13 cellular contexts compared by ENCODE assay signal in the genomic region with DNA sequence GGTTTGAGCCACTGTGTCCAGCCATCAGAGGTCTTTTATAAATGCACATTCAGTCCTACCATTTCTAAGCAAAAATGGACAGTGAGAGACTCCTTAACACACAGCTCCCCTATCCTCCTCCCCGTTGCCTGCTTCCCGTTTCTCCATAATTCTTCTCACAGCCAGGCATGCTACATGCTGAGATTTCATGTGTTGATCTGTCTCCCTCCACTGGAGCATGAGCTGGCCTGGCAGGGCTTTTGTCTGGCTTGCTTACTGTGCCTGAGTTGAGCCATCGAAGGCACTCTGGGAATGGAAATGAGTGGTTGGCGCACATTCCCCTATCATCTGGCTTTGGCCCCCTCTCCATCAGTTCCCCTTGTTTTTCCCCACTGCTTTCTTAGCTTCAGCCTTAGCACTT.
"Had no signal": no experiment of that assay in that cellular context is flagged by ENCODE, and none has a peak within 500 bp of the region (broad histone marks: within the 10 kb centered on the region; RNA-seq: fewer than 3 reads in every experiment).

No MANE protein-coding gene starts in this region.

- H3K27me3 ChIP-seq: esophagus muscularis mucosa, heart left ventricle, tibial artery, uterus had no signal

- H3K27ac Mint-ChIP-seq: activated naive CD4-positive, alpha-beta T cell treated with anti-CD3 and anti-CD28 coated beads for 36 hours; activated T-helper 17 cell treated with anti-CD3 and anti-CD28 coated beads, Interleukin-2, amount 50 U/mL, for 72 hours; naive B cell; stimulated activated memory B cell treated with anti-CD40 and anti-IgM and Interleukin-4, amounts not matched to agents 10 μg/mL and 1 μg/mL and 100 μg/mL, for 72 hours had no signal

- H3K4me1 ChIP-seq: tibial artery, uterus had no signal

- H3K9me3 Mint-ChIP-seq: activated naive CD4-positive, alpha-beta T cell treated with anti-CD3 and anti-CD28 coated beads for 36 hours had no signal

- H3K4me3 Mint-ChIP-seq: activated naive CD4-positive, alpha-beta T cell treated with anti-CD3 and anti-CD28 coated beads for 36 hours; activated T-helper 17 cell treated with anti-CD3 and anti-CD28 coated beads, Interleukin-2, amount 50 U/mL, for 72 hours; naive B cell; stimulated activated memory B cell treated with anti-CD40 and anti-IgM and Interleukin-4, amounts not matched to agents 10 μg/mL and 1 μg/mL and 100 μg/mL, for 72 hours had no signal

- DNase-seq: activated CD4-positive, CD25-positive, alpha-beta regulatory T cell treated with anti-CD3 and anti-CD28 coated beads, Interleukin-2, amount 50 U/mL, for 72 hours; activated naive CD4-positive, alpha-beta T cell treated with anti-CD3 and anti-CD28 coated beads for 36 hours; activated T-cell treated with anti-CD3 and anti-CD28 coated beads for 4 hours; heart left ventricle; naive B cell; occipital lobe; stimulated activated CD4-positive, alpha-beta T cell treated with anti-CD3 and anti-CD28 coated beads, Interleukin-2, amount 100 ng/mL, for 48 hours; T-helper 9 cell; uterus had no signal

- H3K36me3 ChIP-seq: heart left ventricle, tibial artery, uterus had no signal

- H3K27me3 Mint-ChIP-seq: activated T-helper 17 cell treated with anti-CD3 and anti-CD28 coated beads, Interleukin-2, amount 50 U/mL, for 72 hours; stimulated activated memory B cell treated with anti-CD40 and anti-IgM and Interleukin-4, amounts not matched to agents 10 μg/mL and 1 μg/mL and 100 μg/mL, for 72 hours had no signal

- H3K9me3 ChIP-seq: esophagus muscularis mucosa, heart left ventricle, tibial artery, uterus had no signal

- H3K4me1 Mint-ChIP-seq: naive B cell; stimulated activated memory B cell treated with anti-CD40 and anti-IgM and Interleukin-4, amounts not matched to agents 10 μg/mL and 1 μg/mL and 100 μg/mL, for 72 hours had no signal

- H3K36me3 Mint-ChIP-seq: naive B cell; stimulated activated memory B cell treated with anti-CD40 and anti-IgM and Interleukin-4, amounts not matched to agents 10 μg/mL and 1 μg/mL and 100 μg/mL, for 72 hours had no signal

- H3K4me3 ChIP-seq: esophagus muscularis mucosa, heart left ventricle, tibial artery, uterus had no signal

- H3K27ac ChIP-seq: esophagus muscularis mucosa, heart left ventricle, tibial artery, uterus had no signal
